5 cellular contexts compared by ENCODE assay signal in genomic region chr17:62948370-62948769, GRCh38.
"Had no signal": no experiment of that assay in that cellular context is flagged by ENCODE, and none has a peak within 500 bp of the region (broad histone marks: within the 10 kb centered on the region; RNA-seq: fewer than 3 reads in every experiment).

No MANE protein-coding gene starts in this region.

- ATAC-seq: GM23338, HepG2 had no signal

- H3K4me3 ChIP-seq: GM23338 had no signal

- DNase-seq: H7, HCEC 1CT, KBM-7 had no signal
